1 cellular context compared by ENCODE assay signal in genomic region chr9:5872496-5872895, GRCh38.
TF ChIP-seq lines count a peak whose summit lies in the region.

No MANE protein-coding gene starts in this region.

TF ChIP-seq in GM23338, 12 proteins besides CTCF, POLR2A, EP300 and RAD21:
- TF ChIP-seq ZNF462 (CRISPR knock-in tag; IDR thresholded peaks at IDR 0.05) = no peak
- no peak for TF ChIP-seq JUNB (IDR thresholded peaks at IDR 0.05; ENCODE audit: unreplicated experiment)
- no peak for TF ChIP-seq EZH2 (IDR thresholded peaks at IDR 0.05; ENCODE audit: low read depth, unreplicated experiment)
- no peak for TF ChIP-seq ZNF114 (CRISPR knock-in tag; IDR thresholded peaks at IDR 0.05)
- no peak for TF ChIP-seq POLR2AphosphoS5 (IDR thresholded peaks at IDR 0.05; ENCODE audit: low read depth)
- TF ChIP-seq, protein P1, sequence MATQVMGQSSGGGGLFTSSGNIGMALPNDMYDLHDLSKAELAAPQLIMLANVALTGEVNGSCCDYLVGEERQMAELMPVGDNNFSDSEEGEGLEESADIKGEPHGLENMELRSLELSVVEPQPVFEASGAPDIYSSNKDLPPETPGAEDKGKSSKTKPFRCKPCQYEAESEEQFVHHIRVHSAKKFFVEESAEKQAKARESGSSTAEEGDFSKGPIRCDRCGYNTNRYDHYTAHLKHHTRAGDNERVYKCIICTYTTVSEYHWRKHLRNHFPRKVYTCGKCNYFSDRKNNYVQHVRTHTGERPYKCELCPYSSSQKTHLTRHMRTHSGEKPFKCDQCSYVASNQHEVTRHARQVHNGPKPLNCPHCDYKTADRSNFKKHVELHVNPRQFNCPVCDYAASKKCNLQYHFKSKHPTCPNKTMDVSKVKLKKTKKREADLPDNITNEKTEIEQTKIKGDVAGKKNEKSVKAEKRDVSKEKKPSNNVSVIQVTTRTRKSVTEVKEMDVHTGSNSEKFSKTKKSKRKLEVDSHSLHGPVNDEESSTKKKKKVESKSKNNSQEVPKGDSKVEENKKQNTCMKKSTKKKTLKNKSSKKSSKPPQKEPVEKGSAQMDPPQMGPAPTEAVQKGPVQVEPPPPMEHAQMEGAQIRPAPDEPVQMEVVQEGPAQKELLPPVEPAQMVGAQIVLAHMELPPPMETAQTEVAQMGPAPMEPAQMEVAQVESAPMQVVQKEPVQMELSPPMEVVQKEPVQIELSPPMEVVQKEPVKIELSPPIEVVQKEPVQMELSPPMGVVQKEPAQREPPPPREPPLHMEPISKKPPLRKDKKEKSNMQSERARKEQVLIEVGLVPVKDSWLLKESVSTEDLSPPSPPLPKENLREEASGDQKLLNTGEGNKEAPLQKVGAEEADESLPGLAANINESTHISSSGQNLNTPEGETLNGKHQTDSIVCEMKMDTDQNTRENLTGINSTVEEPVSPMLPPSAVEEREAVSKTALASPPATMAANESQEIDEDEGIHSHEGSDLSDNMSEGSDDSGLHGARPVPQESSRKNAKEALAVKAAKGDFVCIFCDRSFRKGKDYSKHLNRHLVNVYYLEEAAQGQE (IDR thresholded peaks at IDR 0.05; ENCODE audit: unreplicated experiment) = no peak
